Comparison of ENCODE assay signal across 24 cellular contexts in genomic region chr10:128646956-128647355, GRCh38.
DNase-seq lines count a peak whose midpoint lies in the region; ATAC-seq and TF ChIP-seq lines count a peak whose summit lies in the region.
"Had no signal": no experiment of that assay in that cellular context is flagged by ENCODE, and none has a peak within 500 bp of the region (broad histone marks: within the 10 kb centered on the region; RNA-seq: fewer than 3 reads in every experiment).

No MANE protein-coding gene starts in this region.

- H3K9me3 Mint-ChIP-seq in chondrocyte (ENCODE audit: low read depth) (peaks cover 9% of the 10 kb centered on the region), endothelial cell (ENCODE audit: unreplicated experiment) (no peaks in the 10 kb centered on the region)

- DNase-seq in cardiac septum (ENCODE audit: low spot score) (peak; percentile 65), Right ventricle myocardium inferior (ENCODE audit: missing footprints) (no peak), chondrocyte (ENCODE audit: low spot score) (peak; percentile 49), neuronal stem cell (ENCODE audit: low spot score) (no peak), hepatic stellate cell (ENCODE audit: low spot score) (no peak), endothelial cell (ENCODE audit: low spot score) (no peak)
- DNase-seq: AML-193; CD4-positive, alpha-beta memory T cell; CD4-positive, CD25-positive, alpha-beta regulatory T cell; CD8-positive, alpha-beta memory T cell; COR-L47; DMS 273 treated with DMSO at 0.1 percent for 48 hours; DMS153; DMS53; DMS79; DND-41; EL; GDM1 had no signal

- H2BK5ac ChIP-seq in neuronal stem cell (ENCODE audit: low read length) = no peak overlapping the region

- no peak overlapping the region for H2BK120ac ChIP-seq in neuronal stem cell (ENCODE audit: low read depth, low read length)

- no peak overlapping the region for H3K9ac ChIP-seq in neuronal stem cell (ENCODE audit: low read depth, low read length, poor library complexity)
- H3K9ac ChIP-seq: BLaER1 treated with 17β-estradiol and CSF1 and Interleukin-3, amounts not matched to agents 10 nM and 100 nM had no signal

- no peak overlapping the region for H4K91ac ChIP-seq in neuronal stem cell (ENCODE audit: low read depth, low read length, poor library complexity)

- no peak overlapping the region for H3K23ac ChIP-seq in neuronal stem cell (ENCODE audit: low read depth, low read length, poor library complexity)

- H3K79me1 ChIP-seq in neuronal stem cell (ENCODE audit: low read depth, low read length) = no peaks in the 10 kb centered on the region

- no peak overlapping the region for H3K27ac ChIP-seq in neuronal stem cell (replicated peaks; ENCODE audit: low read length)
- H3K27ac ChIP-seq: 22Rv1; A549; BLaER1 treated with 17β-estradiol and CSF1 and Interleukin-3, amounts not matched to agents 10 nM and 100 nM; C4-2B had no signal

- H3K4me3 ChIP-seq in neuronal stem cell (ENCODE audit: low read length in 2 of 2) = no peak overlapping the region
- H3K4me3 ChIP-seq: A549; BLaER1 treated with 17β-estradiol and CSF1 and Interleukin-3, amounts not matched to agents 10 nM and 100 nM; GM12878 had no signal

- no CpG with 5 or more reads among the region's 10 CpGs for WGBS in neuronal stem cell (ENCODE audit: extremely low coverage in 2 of 2, insufficient read length in 2 of 2, insufficient replicate concordance in 1 of 2), 2 donors

- H3K27ac Mint-ChIP-seq in chondrocyte (ENCODE audit: unreplicated experiment) (no peak overlapping the region), endothelial cell (ENCODE audit: unreplicated experiment) (no peak overlapping the region)
- H3K27ac Mint-ChIP-seq: B cell; CD4-positive, alpha-beta memory T cell; CD4-positive, CD25-positive, alpha-beta regulatory T cell; CD8-positive, alpha-beta memory T cell had no signal

- no peak overlapping the region for H3K4me2 ChIP-seq in neuronal stem cell (ENCODE audit: insufficient read depth, low read length, poor library complexity, severe bottlenecking)
- H3K4me2 ChIP-seq: A549; BLaER1 treated with 17β-estradiol and CSF1 and Interleukin-3, amounts not matched to agents 10 nM and 100 nM had no signal

- no peaks in the 10 kb centered on the region for H3K27me3 Mint-ChIP-seq in chondrocyte (ENCODE audit: low read depth)
- H3K27me3 Mint-ChIP-seq in endothelial cell (ENCODE audit: unreplicated experiment) = no peaks in the 10 kb centered on the region
- H3K27me3 Mint-ChIP-seq: B cell; CD8-positive, alpha-beta memory T cell had no signal

- no peak overlapping the region for H2AFZ ChIP-seq in neuronal stem cell (ENCODE audit: low read length)

- H3K4me3 Mint-ChIP-seq in chondrocyte (ENCODE audit: unreplicated experiment) (no peak overlapping the region), endothelial cell (ENCODE audit: unreplicated experiment) (no peak overlapping the region)
- H3K4me3 Mint-ChIP-seq: B cell; CD4-positive, alpha-beta memory T cell; CD4-positive, CD25-positive, alpha-beta regulatory T cell; CD8-positive, alpha-beta memory T cell had no signal

- intact Hi-C loops in cardiac septum (cut with DNase I) = no loop called here
- intact Hi-C loops in Right ventricle myocardium inferior (cut with DNase I) = no loop called here

- no peaks in the 10 kb centered on the region for H3K27me3 ChIP-seq in neuronal stem cell (ENCODE audit: control insufficient read depth in 3 of 3, insufficient read depth in 3 of 3, low read depth in 1 of 3, low read length in 3 of 3)
- H3K27me3 ChIP-seq: BLaER1 treated with 17β-estradiol and CSF1 and Interleukin-3, amounts not matched to agents 10 nM and 100 nM had no signal

- H3K4me1 Mint-ChIP-seq in chondrocyte (ENCODE audit: low read depth) (peaks cover 4% of the 10 kb centered on the region), endothelial cell (ENCODE audit: unreplicated experiment) (no peaks in the 10 kb centered on the region)
- H3K4me1 Mint-ChIP-seq: B cell; CD4-positive, alpha-beta memory T cell; CD8-positive, alpha-beta memory T cell had no signal

- H3K36me3 ChIP-seq in neuronal stem cell (replicated peaks in 1 of 2; ENCODE audit: control insufficient read depth in 2 of 2, insufficient read depth in 2 of 2, low read length in 2 of 2) = no peaks in the 10 kb centered on the region
- H3K36me3 ChIP-seq: BLaER1 treated with 17β-estradiol and CSF1 and Interleukin-3, amounts not matched to agents 10 nM and 100 nM had no signal

- H3K14ac ChIP-seq in neuronal stem cell (ENCODE audit: low read length) = no peak overlapping the region

- H3K36me3 Mint-ChIP-seq in chondrocyte (ENCODE audit: low read depth) (no peaks in the 10 kb centered on the region), endothelial cell (ENCODE audit: low read depth, unreplicated experiment) (no peaks in the 10 kb centered on the region)
- H3K36me3 Mint-ChIP-seq: CD4-positive, alpha-beta memory T cell; CD4-positive, CD25-positive, alpha-beta regulatory T cell; CD8-positive, alpha-beta memory T cell had no signal

- no peak overlapping the region for H2BK15ac ChIP-seq in neuronal stem cell (ENCODE audit: low read length)

- ATAC-seq in Right ventricle myocardium inferior = no peak
- ATAC-seq: A549, GM12878 had no signal

- peak overlapping the region; percentile 41 for H3K18ac ChIP-seq in neuronal stem cell (ENCODE audit: low read length)

- H3K9me3 ChIP-seq in neuronal stem cell (replicated peaks in 1 of 2; ENCODE audit: control insufficient read depth in 2 of 2, insufficient read depth in 1 of 2, low read depth in 1 of 2, low read length in 2 of 2) = peaks cover 0 to 1% of the 10 kb centered on the region in 2 donors
- H3K9me3 ChIP-seq: A549 had no signal

- H2BK12ac ChIP-seq in neuronal stem cell (ENCODE audit: low read length) = no peak overlapping the region

- TF ChIP-seq CTCF in chondrocyte (IDR thresholded peaks at IDR 0.05) (no peak), endothelial cell (IDR thresholded peaks at IDR 0.05; ENCODE audit: unreplicated experiment) (no peak)

- H2AK5ac ChIP-seq in neuronal stem cell (ENCODE audit: low read depth, low read length) = no peak overlapping the region

- no peak overlapping the region for H4K8ac ChIP-seq in neuronal stem cell (ENCODE audit: low read depth, low read length)

- no peaks in the 10 kb centered on the region for H3K4me1 ChIP-seq in neuronal stem cell (ENCODE audit: control insufficient read depth in 2 of 2, insufficient read depth in 1 of 2, low read depth in 1 of 2, low read length in 2 of 2)
- H3K4me1 ChIP-seq: A549 had no signal

- no peak overlapping the region for H3K4ac ChIP-seq in neuronal stem cell (ENCODE audit: low read length)

Comparison
In these comparisons a context has a peak if more than half of its experiments do, and no peak if none do; other contexts are left out.
1. DNase-seq: peak in cardiac septum (single experiment) and chondrocyte (single experiment); none in Right ventricle myocardium inferior (single experiment), neuronal stem cell (single experiment), hepatic stellate cell (single experiment) and endothelial cell (single experiment).